9 cellular contexts compared by ENCODE assay signal in genomic region chr5:147887026-147887627, GRCh38. TPM values are rescaled to one million over a fixed set of nuclear protein-coding genes. Genes with fewer than 3 reads are reported as not detected.
DNase-seq lines count a peak whose midpoint lies in the region; ATAC-seq, FAIRE-seq and TF ChIP-seq lines count a peak whose summit lies in the region.
"Had no signal": no experiment of that assay in that cellular context is flagged by ENCODE, and none has a peak within 500 bp of the region (broad histone marks: within the 10 kb centered on the region; RNA-seq: fewer than 3 reads in every experiment).

No MANE protein-coding gene starts in this region.

- H3K4ac ChIP-seq in H1 (replicated peaks; ENCODE audit: insufficient read length, low read depth, low read length) = no peak overlapping the region

- ATAC-seq in activated CD8-positive, alpha-beta T cell treated with anti-CD3 and anti-CD28 coated beads for 36 hours = no peak
- ATAC-seq in activated CD8-positive, alpha-beta T cell treated with anti-CD3 and anti-CD28 coated beads, Interleukin-2, amount 10 ng/mL, durations not matched to agents 7 days and 5 days = no peak
- ATAC-seq in pancreas = peak; percentile 66 to 87 (median 78)
- no peak for ATAC-seq in activated naive CD8-positive, alpha-beta T cell treated with anti-CD3 and anti-CD28 coated beads, Interleukin-2, amount 50 U/mL, for 24 hours

- POLR2A ChIA-PET in activated CD8-positive, alpha-beta T cell treated with anti-CD3 and anti-CD28 coated beads for 36 hours (lab: Charles Lee) = no interaction called here
- POLR2A ChIA-PET in activated CD8-positive, alpha-beta T cell treated with anti-CD3 and anti-CD28 coated beads, Interleukin-2, amount 10 ng/mL, durations not matched to agents 7 days and 5 days (lab: Charles Lee) = no interaction called here
- POLR2A ChIA-PET in H1 (lab: Charles Lee; ENCODE audit: partially characterized antibody) = interaction anchor here (0.6 to 20.0 kb wide), 8 partner anchors 9 to 52 kb away, joined by 3 to 730 read pairs (median 3); partner anchors contain the start of gene SCGB3A2

- FAIRE-seq in H1 (lab: Jason Lieb, UNC) (peak; percentile 28), pancreas (lab: Jason Lieb, UNC) (no peak)

- H3K9me3 ChIP-seq in H1 (ENCODE audit: insufficient read depth in 2 of 2, low read depth in 1 of 2, low read length in 1 of 2) (no peaks in the 10 kb centered on the region), pancreas (no peaks in the 10 kb centered on the region)

- TF ChIP-seq EP300 in H1 (IDR thresholded peaks at IDR 0.05; ENCODE audit: borderline replicate concordance in 1 of 2, low read depth in 2 of 2, low read length in 2 of 2) = no peak

- H2BK15ac ChIP-seq in H1 (ENCODE audit: low read length) = no peak overlapping the region

- H3K36me3 ChIP-seq in H1 (ENCODE audit: control insufficient read depth in 2 of 4, insufficient read depth in 4 of 4, low read length in 3 of 4) (peaks cover 0 to 6% (median 0%) of the 10 kb centered on the region in 4 experiments; a peak in 2 of 8 replicates), pancreas (no peaks in the 10 kb centered on the region)

- no peak overlapping the region for H3K23ac ChIP-seq in H1 (ENCODE audit: insufficient read length)

- H3K27ac Mint-ChIP-seq in activated CD8-positive, alpha-beta T cell treated with anti-CD3 and anti-CD28 coated beads for 36 hours = no peak overlapping the region
- no peak overlapping the region for H3K27ac Mint-ChIP-seq in activated CD8-positive, alpha-beta T cell treated with anti-CD3 and anti-CD28 coated beads, Interleukin-2, amount 10 ng/mL, durations not matched to agents 7 days and 5 days
- H3K27ac Mint-ChIP-seq in activated naive CD8-positive, alpha-beta T cell treated with anti-CD3 and anti-CD28 coated beads, Interleukin-2, amount 50 U/mL, for 24 hours = no peak overlapping the region

- no peak overlapping the region for H3K4me2 ChIP-seq in H1 (ENCODE audit: insufficient read depth in 1 of 2, low read depth in 2 of 2, low read length in 2 of 2)

- peak; percentile 45 for TF ChIP-seq CTCF in activated CD8-positive, alpha-beta T cell treated with anti-CD3 and anti-CD28 coated beads for 36 hours (IDR thresholded peaks at IDR 0.05)
- TF ChIP-seq CTCF in H1 (IDR thresholded peaks at IDR 0.05; ENCODE audit: control extremely low read depth in 1 of 3, insufficient read depth in 1 of 3, low read depth in 1 of 3, low read length in 3 of 3) = peak in 2 of 3 experiments; percentile 43 to 50; a peak in 2 of 4 replicates
- peak in 3 of 4 donors; percentile 30 to 54 (median 42) for TF ChIP-seq CTCF in pancreas (IDR thresholded peaks at IDR 0.05)

- H3K27me3 ChIP-seq in H1 (replicated peaks in 1 of 4; ENCODE audit: control insufficient read depth in 3 of 4, extremely low read depth in 1 of 4, insufficient read depth in 3 of 4, low read length in 3 of 4) = no peaks in the 10 kb centered on the region
- no peaks in the 10 kb centered on the region for H3K27me3 ChIP-seq in pancreas

- no peak overlapping the region for H3K4me3 Mint-ChIP-seq in activated CD8-positive, alpha-beta T cell treated with anti-CD3 and anti-CD28 coated beads for 36 hours
- H3K4me3 Mint-ChIP-seq in activated CD8-positive, alpha-beta T cell treated with anti-CD3 and anti-CD28 coated beads, Interleukin-2, amount 10 ng/mL, durations not matched to agents 7 days and 5 days = no peak overlapping the region
- H3K4me3 Mint-ChIP-seq in activated naive CD8-positive, alpha-beta T cell treated with anti-CD3 and anti-CD28 coated beads, Interleukin-2, amount 50 U/mL, for 24 hours = no peak overlapping the region

- no peak overlapping the region for H2BK5ac ChIP-seq in H1 (ENCODE audit: low read depth, low read length)

- H3K4me1 ChIP-seq in H1 (replicated peaks in 1 of 4; ENCODE audit: control insufficient read depth in 3 of 4, insufficient read depth in 4 of 4, low read length in 3 of 4) (peaks cover 0 to 7% (median 0%) of the 10 kb centered on the region in 4 experiments; a peak in 4 of 7 replicates), pancreas (no peaks in the 10 kb centered on the region)

- H2BK20ac ChIP-seq in H1 (ENCODE audit: low read length) = no peak overlapping the region

- H3K79me1 ChIP-seq in H1 (ENCODE audit: low read depth, low read length) = no peaks in the 10 kb centered on the region

- no peaks in the 10 kb centered on the region for H3K79me2 ChIP-seq in H1 (ENCODE audit: control insufficient read depth in 1 of 2, insufficient read depth in 2 of 2, low read length in 2 of 2)

- peaks cover 9% of the 10 kb centered on the region for H3K27me3 Mint-ChIP-seq in activated CD8-positive, alpha-beta T cell treated with anti-CD3 and anti-CD28 coated beads for 36 hours
- peaks cover 5% of the 10 kb centered on the region for H3K27me3 Mint-ChIP-seq in activated CD8-positive, alpha-beta T cell treated with anti-CD3 and anti-CD28 coated beads, Interleukin-2, amount 10 ng/mL, durations not matched to agents 7 days and 5 days (ENCODE audit: low read depth)
- peaks cover 14% of the 10 kb centered on the region for H3K27me3 Mint-ChIP-seq in activated naive CD8-positive, alpha-beta T cell treated with anti-CD3 and anti-CD28 coated beads, Interleukin-2, amount 50 U/mL, for 24 hours

- H3K14ac ChIP-seq in H1 (ENCODE audit: insufficient read length) = no peak overlapping the region

- no peak overlapping the region for H3K18ac ChIP-seq in H1 (ENCODE audit: extremely low read depth, low read length)

- H4K8ac ChIP-seq in H1 (ENCODE audit: extremely low read depth, insufficient read depth, low read length) = no peak overlapping the region

- H3K56ac ChIP-seq in H1 (replicated peaks; ENCODE audit: insufficient read length, low read depth, low read length) = no peak overlapping the region

- H4K5ac ChIP-seq in H1 (ENCODE audit: insufficient read length, low read depth, low read length) = peak overlapping the region; percentile 62

- H3K9me3 Mint-ChIP-seq in activated CD8-positive, alpha-beta T cell treated with anti-CD3 and anti-CD28 coated beads for 36 hours = no peaks in the 10 kb centered on the region
- H3K9me3 Mint-ChIP-seq in activated CD8-positive, alpha-beta T cell treated with anti-CD3 and anti-CD28 coated beads, Interleukin-2, amount 10 ng/mL, durations not matched to agents 7 days and 5 days (ENCODE audit: insufficient read depth) = no peaks in the 10 kb centered on the region
- H3K9me3 Mint-ChIP-seq in activated naive CD8-positive, alpha-beta T cell treated with anti-CD3 and anti-CD28 coated beads, Interleukin-2, amount 50 U/mL, for 24 hours = no peaks in the 10 kb centered on the region

- no peak overlapping the region for H2AK5ac ChIP-seq in H1 (ENCODE audit: low read depth, low read length)

- no peak overlapping the region for H3K4me3 ChIP-seq in H1 (ENCODE audit: extremely low read depth in 1 of 4, insufficient read depth in 2 of 4, low read depth in 3 of 4, low read length in 4 of 4)
- H3K4me3 ChIP-seq in pancreas = no peak overlapping the region
- H3K4me3 ChIP-seq: skin epidermis had no signal

- intact Hi-C loops in activated CD8-positive, alpha-beta T cell treated with anti-CD3 and anti-CD28 coated beads for 36 hours (cut with micrococcal nuclease) = no loop called here
- intact Hi-C loops in pancreas (cut with DNase I) = loop anchor here in 1 of 3 donors (5.0 kb wide), 1 partner anchor 45 kb away; no protein-coding TSS in a partner anchor

- no peak overlapping the region for H2BK120ac ChIP-seq in H1 (replicated peaks; ENCODE audit: low read depth, low read length)

- no peaks in the 10 kb centered on the region for H3K23me2 ChIP-seq in H1 (ENCODE audit: low read depth, low read length)

- H4K20me1 ChIP-seq in H1 (replicated peaks in 1 of 2; ENCODE audit: control insufficient read depth in 1 of 2, insufficient read depth in 2 of 2, low read length in 2 of 2) = no peaks in the 10 kb centered on the region

- no peaks in the 10 kb centered on the region for H3K4me1 Mint-ChIP-seq in activated CD8-positive, alpha-beta T cell treated with anti-CD3 and anti-CD28 coated beads for 36 hours (ENCODE audit: low read depth)
- no peaks in the 10 kb centered on the region for H3K4me1 Mint-ChIP-seq in activated CD8-positive, alpha-beta T cell treated with anti-CD3 and anti-CD28 coated beads, Interleukin-2, amount 10 ng/mL, durations not matched to agents 7 days and 5 days (ENCODE audit: low read depth)
- no peaks in the 10 kb centered on the region for H3K4me1 Mint-ChIP-seq in activated naive CD8-positive, alpha-beta T cell treated with anti-CD3 and anti-CD28 coated beads, Interleukin-2, amount 50 U/mL, for 24 hours

- CTCF ChIA-PET in activated CD8-positive, alpha-beta T cell treated with anti-CD3 and anti-CD28 coated beads for 36 hours (lab: Charles Lee) = interaction anchor here (0.9 to 1.4 kb wide), 2 partner anchors 29 to 249 kb away, joined by 3 to 5 read pairs; no protein-coding TSS in a partner anchor
- CTCF ChIA-PET in activated CD8-positive, alpha-beta T cell treated with anti-CD3 and anti-CD28 coated beads, Interleukin-2, amount 10 ng/mL, durations not matched to agents 7 days and 5 days (lab: Charles Lee) = no interaction called here
- CTCF ChIA-PET in H1 (lab: Charles Lee; ENCODE audit: partially characterized antibody) = interaction anchor here (0.6 to 17.4 kb wide), 19 partner anchors 9 to 340 kb away, joined by 3 to 163 read pairs (median 5); partner anchors contain the start of gene SCGB3A2

- DNase-seq in activated CD8-positive, alpha-beta T cell treated with anti-CD3 and anti-CD28 coated beads for 36 hours = peak; percentile 3
- DNase-seq in activated CD8-positive, alpha-beta T cell treated with anti-CD3 and anti-CD28 coated beads, Interleukin-2, amount 10 ng/mL, durations not matched to agents 7 days and 5 days = no peak
- DNase-seq in NCI-H774 (lab: John Stamatoyannopoulos, UW) (peak; percentile 19), H1 (ENCODE audit: low read depth in 1 of 2, low spot score in 2 of 2) (no peak), pancreas (peak in 2 of 6 donors; percentile 10 to 41), ureter (ENCODE audit: low spot score) (no peak)
- no peak for DNase-seq in activated naive CD8-positive, alpha-beta T cell treated with anti-CD3 and anti-CD28 coated beads, Interleukin-2, amount 50 U/mL, for 24 hours
- no peak for DNase-seq in activated naive CD4-positive, alpha-beta T cell treated with anti-CD3 and anti-CD28 coated beads, Interleukin-2, amount 50 U/mL, for 16 hours

- no peak overlapping the region for H2BK12ac ChIP-seq in H1 (ENCODE audit: low read depth, low read length)

- H3K27ac ChIP-seq in H1 (ENCODE audit: low read depth, low read length) (no peak overlapping the region), pancreas (no peak overlapping the region)
- H3K27ac ChIP-seq: skin epidermis had no signal

- H3K9ac ChIP-seq in H1 (replicated peaks in 1 of 4; ENCODE audit: extremely low read depth in 1 of 4, low read depth in 3 of 4, low read length in 3 of 4) = no peak overlapping the region

- 18% methylated on average over 3 of the region's 3 CpGs; no CpG with 5 or more reads in 1 of the 2 experiments for WGBS in H1 (ENCODE audit: extremely low coverage in 1 of 2, insufficient coverage in 1 of 2, insufficient read length in 1 of 2, insufficient replicate concordance in 2 of 2, low coverage in 1 of 2, low lambda C conversion rate in 2 of 2, missing lambda C conversion rate in 1 of 2), 2 experiments
- 1 to 8% methylated on average over 3 of the region's 3 CpGs for WGBS in pancreas, 2 donors

- TF ChIP-seq POLR2A in H1 (IDR thresholded peaks at IDR 0.05; ENCODE audit: control extremely low read depth in 1 of 2, low read depth in 2 of 2, low read length in 2 of 2) = no peak

- no peak overlapping the region for H2AFZ ChIP-seq in H1 (ENCODE audit: low read length)

- TF ChIP-seq RAD21 in H1 (IDR thresholded peaks at IDR 0.05 in 1 of 2, conservative IDR thresholded peaks at IDR 0.05 in 1 of 2; ENCODE audit: low read depth in 2 of 2, low read length in 2 of 2) = peak; percentile 68 to 72

- no peaks in the 10 kb centered on the region for H3K36me3 Mint-ChIP-seq in activated CD8-positive, alpha-beta T cell treated with anti-CD3 and anti-CD28 coated beads for 36 hours (ENCODE audit: low read depth)
- H3K36me3 Mint-ChIP-seq in activated CD8-positive, alpha-beta T cell treated with anti-CD3 and anti-CD28 coated beads, Interleukin-2, amount 10 ng/mL, durations not matched to agents 7 days and 5 days (ENCODE audit: low read depth) = no peaks in the 10 kb centered on the region
- H3K36me3 Mint-ChIP-seq in activated naive CD8-positive, alpha-beta T cell treated with anti-CD3 and anti-CD28 coated beads, Interleukin-2, amount 50 U/mL, for 24 hours (ENCODE audit: low read depth) = no peaks in the 10 kb centered on the region

- no peak overlapping the region for H4K91ac ChIP-seq in H1 (replicated peaks; ENCODE audit: insufficient read length, low read length)

RNA-seq across cellular contexts. Expression of gene SCGB3A2, which starts 8.6 kb away (rescaled TPM):
- not detected for total RNA-seq in activated CD8-positive, alpha-beta T cell treated with anti-CD3 and anti-CD28 coated beads for 36 hours
- total RNA-seq in activated CD8-positive, alpha-beta T cell treated with anti-CD3 and anti-CD28 coated beads, Interleukin-2, amount 10 ng/mL, durations not matched to agents 7 days and 5 days = not detected
- 63.6 and 74.3 TPM in 2 replicates for total RNA-seq in H1 (2021; fragmentation: NEBNext Ultra II Directional; extraction: Animal tissue kit (Norgen Biotek cat#: 25700))
- polyA plus RNA-seq in H1 (2011; rRNA removed) (36.7 and 47.1 TPM in 2 replicates), pancreas (not detected)
- 56.0 TPM for polyA plus RNA-seq in H1 (2011; cell fraction: cytosol; rRNA removed)
- polyA plus RNA-seq in H1 (2011; cell fraction: nucleus; rRNA removed) = 22.8 TPM
- polyA plus RNA-seq in H1 (2012, experiment 1 of 2) = 75.7 to 101 TPM (median 95.3 TPM) in 4 replicates
- polyA plus RNA-seq in H1 (2012, experiment 2 of 2) = 37.2 TPM
- 86.6 TPM for polyA plus RNA-seq in H1 (2013, experiment 1 of 2)
- 94.7 TPM for polyA plus RNA-seq in H1 (2013, experiment 2 of 2)
- 6.8 and 8.4 TPM in 2 replicates for polyA minus RNA-seq in H1 (2011; rRNA and poly(A)+ RNA removed)
- 9.7 TPM for polyA minus RNA-seq in H1 (2011; cell fraction: cytosol; rRNA and poly(A)+ RNA removed)
- 18.5 TPM for polyA minus RNA-seq in H1 (2011; cell fraction: nucleus; rRNA and poly(A)+ RNA removed)
- total RNA-seq in pancreas (under 1 TPM in 2 of 6 donors, not detected in 4; 0.24 to 0.76 TPM), ureter (not detected)

RNA-seq across cellular contexts. Expression of gene C5orf46, which starts 19.2 kb away (rescaled TPM):
- not detected for total RNA-seq in activated CD8-positive, alpha-beta T cell treated with anti-CD3 and anti-CD28 coated beads for 36 hours
- not detected for total RNA-seq in activated CD8-positive, alpha-beta T cell treated with anti-CD3 and anti-CD28 coated beads, Interleukin-2, amount 10 ng/mL, durations not matched to agents 7 days and 5 days
- not detected in 2 replicates for total RNA-seq in H1 (2021; fragmentation: NEBNext Ultra II Directional; extraction: Animal tissue kit (Norgen Biotek cat#: 25700))
- polyA plus RNA-seq in H1 (2011; rRNA removed) = not detected in 2 replicates
- polyA plus RNA-seq in H1 (2011; cell fraction: cytosol; rRNA removed) = not detected
- not detected for polyA plus RNA-seq in H1 (2011; cell fraction: nucleus; rRNA removed)
- 0.60 to 2.5 TPM (median 0.88 TPM) in 4 replicates for polyA plus RNA-seq in H1 (2012, experiment 1 of 2)
- polyA plus RNA-seq in H1 (2012, experiment 2 of 2) = not detected
- not detected for polyA plus RNA-seq in H1 (2013, experiment 1 of 2)
- not detected for polyA plus RNA-seq in H1 (2013, experiment 2 of 2)
- polyA minus RNA-seq in H1 (2011; rRNA and poly(A)+ RNA removed) = not detected in 2 replicates
- polyA minus RNA-seq in H1 (2011; cell fraction: cytosol; rRNA and poly(A)+ RNA removed) = not detected
- not detected for polyA minus RNA-seq in H1 (2011; cell fraction: nucleus; rRNA and poly(A)+ RNA removed)
- total RNA-seq in pancreas = 1 to 10 TPM in 1 of 6 donors, under 1 TPM in 1, not detected in 4; 0.47 to 2.3 TPM
- polyA plus RNA-seq in pancreas = 1 to 10 TPM in 1 of 2 donors, not detected in 1; 1.8 TPM
- not detected for total RNA-seq in ureter

RNA-seq across cellular contexts. Expression of gene SPINK1, which starts 55.7 kb away (rescaled TPM):
- not detected for total RNA-seq in activated CD8-positive, alpha-beta T cell treated with anti-CD3 and anti-CD28 coated beads for 36 hours
- total RNA-seq in activated CD8-positive, alpha-beta T cell treated with anti-CD3 and anti-CD28 coated beads, Interleukin-2, amount 10 ng/mL, durations not matched to agents 7 days and 5 days = not detected
- total RNA-seq in H1 (2021; fragmentation: NEBNext Ultra II Directional; extraction: Animal tissue kit (Norgen Biotek cat#: 25700)) = 0.48 TPM in 1 of 2 replicates, not detected in the other
- polyA plus RNA-seq in H1 (2011; rRNA removed) = 1.3 TPM in 2 replicates
- 1.7 TPM for polyA plus RNA-seq in H1 (2011; cell fraction: cytosol; rRNA removed)
- polyA plus RNA-seq in H1 (2011; cell fraction: nucleus; rRNA removed) = 3.9 TPM
- polyA plus RNA-seq in H1 (2012, experiment 1 of 2) = 0.67 to 2.4 TPM (median 1.6 TPM) in 4 replicates
- not detected for polyA plus RNA-seq in H1 (2012, experiment 2 of 2)
- 4.6 TPM for polyA plus RNA-seq in H1 (2013, experiment 1 of 2)
- polyA plus RNA-seq in H1 (2013, experiment 2 of 2) = 5.7 TPM
- 0.50 and 0.73 TPM in 2 replicates for polyA minus RNA-seq in H1 (2011; rRNA and poly(A)+ RNA removed)
- polyA minus RNA-seq in H1 (2011; cell fraction: cytosol; rRNA and poly(A)+ RNA removed) = not detected
- 1.9 TPM for polyA minus RNA-seq in H1 (2011; cell fraction: nucleus; rRNA and poly(A)+ RNA removed)
- total RNA-seq in pancreas = over 10,000 TPM; 18,043 to 26,066 (median 20,523) TPM
- over 10,000 TPM in 1 of 2 donors, 1,000 to 10,000 TPM in 1; 5,539 to 23,743 TPM for polyA plus RNA-seq in pancreas
- 4,017 TPM for total RNA-seq in ureter

Comparison
In these comparisons a context has a peak if more than half of its experiments do, and no peak if none do; other contexts are left out.
1. DNase-seq: peak in activated CD8-positive, alpha-beta T cell treated with anti-CD3 and anti-CD28 coated beads for 36 hours (single experiment) and NCI-H774 (single experiment); none in activated CD8-positive, alpha-beta T cell treated with anti-CD3 and anti-CD28 coated beads, Interleukin-2, amount 10 ng/mL, durations not matched to agents 7 days and 5 days (single experiment), H1 (0 of 2), activated naive CD8-positive, alpha-beta T cell treated with anti-CD3 and anti-CD28 coated beads, Interleukin-2, amount 50 U/mL, for 24 hours (single experiment), ureter (single experiment) and activated naive CD4-positive, alpha-beta T cell treated with anti-CD3 and anti-CD28 coated beads, Interleukin-2, amount 50 U/mL, for 16 hours (single experiment).
2. ATAC-seq: peak in pancreas (4 of 4); none in activated CD8-positive, alpha-beta T cell treated with anti-CD3 and anti-CD28 coated beads for 36 hours (single experiment), activated CD8-positive, alpha-beta T cell treated with anti-CD3 and anti-CD28 coated beads, Interleukin-2, amount 10 ng/mL, durations not matched to agents 7 days and 5 days (single experiment) and activated naive CD8-positive, alpha-beta T cell treated with anti-CD3 and anti-CD28 coated beads, Interleukin-2, amount 50 U/mL, for 24 hours (single experiment).
3. RNA of gene SCGB3A2, which starts 8.6 kb away (total RNA-seq): 63.6 to 74.3 TPM in H1; 0.24 to 0.76 TPM in pancreas, not detected in activated CD8-positive, alpha-beta T cell treated with anti-CD3 and anti-CD28 coated beads for 36 hours, not detected in activated CD8-positive, alpha-beta T cell treated with anti-CD3 and anti-CD28 coated beads, Interleukin-2, amount 10 ng/mL, durations not matched to agents 7 days and 5 days and not detected in ureter (single experiment); every median in the first group is over 10 times any median in the second.
4. RNA of gene SPINK1, which starts 55.7 kb away (total RNA-seq): 18,043 to 26,066 TPM in pancreas and 4,017 TPM in ureter (single experiment); 0.48 TPM in H1, not detected in activated CD8-positive, alpha-beta T cell treated with anti-CD3 and anti-CD28 coated beads for 36 hours and not detected in activated CD8-positive, alpha-beta T cell treated with anti-CD3 and anti-CD28 coated beads, Interleukin-2, amount 10 ng/mL, durations not matched to agents 7 days and 5 days; every median in the first group is over 1,000 times any median in the second.
5. Peak in every context shown above with its lines, with median percentiles within 50 percentile points of each other: CTCF ChIP-seq.